8 cellular contexts compared by ENCODE assay signal in genomic region chr16:21503574-21503920, GRCh38.
DNase-seq lines count a peak whose midpoint lies in the region; ATAC-seq and TF ChIP-seq lines count a peak whose summit lies in the region.
"Not testable (repeated sequence)": the region's sequence is repeated elsewhere in the genome, so short reads cannot be mapped to it uniquely, and the experiment has no call there.

No MANE protein-coding gene starts in this region.

- H3K4me1 ChIP-seq in OCI-LY1 (ENCODE audit: insufficient read depth, low read length, severe bottlenecking), result peaks cover 43% of the 10 kb centered on the region

- H3K27ac Mint-ChIP-seq in activated CD4-positive, alpha-beta T cell treated with anti-CD3 and anti-CD28 coated beads for 36 hours, result peak overlapping the region; percentile 55
- H3K27ac Mint-ChIP-seq in activated naive CD4-positive, alpha-beta T cell treated with anti-CD3 and anti-CD28 coated beads for 36 hours, result peak overlapping the region; percentile 87
- H3K27ac Mint-ChIP-seq in effector memory CD8-positive, alpha-beta T cell, result peak overlapping the region; percentile 88 to 95
- not testable (repeated sequence) for H3K27ac Mint-ChIP-seq in progenitor cell of endocrine pancreas

- H3K9me2 ChIP-seq in OCI-LY1 (ENCODE audit: low read depth, low read length), result not testable (repeated sequence)

- H3K27me3 Mint-ChIP-seq in activated CD4-positive, alpha-beta T cell treated with anti-CD3 and anti-CD28 coated beads for 36 hours; activated naive CD4-positive, alpha-beta T cell treated with anti-CD3 and anti-CD28 coated beads for 36 hours (ENCODE audit: low read depth); effector memory CD8-positive, alpha-beta T cell; progenitor cell of endocrine pancreas: not testable (repeated sequence)

- in situ Hi-C loops in Caki2 (cut with HindIII; ENCODE audit: low pct_unique_long_range_greater_than_20kb, low sequenced_read_pairs), result not testable (repeated sequence)

- H3K4me3 ChIP-seq in OCI-LY1 (ENCODE audit: low read depth, low read length, poor library complexity, severe bottlenecking), result not testable (repeated sequence)

- peaks cover 20% of the 10 kb centered on the region for H3K79me2 ChIP-seq in OCI-LY1 (ENCODE audit: insufficient read depth, low read length)

- not testable (repeated sequence) for ATAC-seq in activated CD4-positive, alpha-beta T cell treated with anti-CD3 and anti-CD28 coated beads for 36 hours; effector memory CD8-positive, alpha-beta T cell (replicated peaks)

- CTCF ChIA-PET in activated CD4-positive, alpha-beta T cell treated with anti-CD3 and anti-CD28 coated beads for 36 hours (lab: Charles Lee), result not testable (repeated sequence)
- CTCF ChIA-PET in activated naive CD4-positive, alpha-beta T cell treated with anti-CD3 and anti-CD28 coated beads for 36 hours (lab: Charles Lee), result interaction anchor here (0.6 kb wide), 1 partner anchor 849 kb away, joined by 3 read pairs; no protein-coding TSS in a partner anchor

- H3K27me3 ChIP-seq in OCI-LY1 (ENCODE audit: insufficient read depth, low read length), result not testable (repeated sequence)

- not testable (repeated sequence) for H3K9me3 ChIP-seq in OCI-LY1 (ENCODE audit: low read length)

- not testable (repeated sequence) for TF ChIP-seq CTCF in OCI-LY1 (IDR thresholded peaks at IDR 0.05; ENCODE audit: low read length); progenitor cell of endocrine pancreas (IDR thresholded peaks at IDR 0.05; ENCODE audit: unreplicated experiment)

- DNase-seq in Caki2 (ENCODE audit: low read depth), result peak; percentile 75
- peak; percentile 4 for DNase-seq in activated CD4-positive, alpha-beta T cell treated with anti-CD3 and anti-CD28 coated beads for 36 hours
- DNase-seq in activated naive CD4-positive, alpha-beta T cell treated with anti-CD3 and anti-CD28 coated beads for 36 hours, result not testable (repeated sequence)
- peak in 2 of 3 experiments; percentile 0 to 2 for DNase-seq in effector memory CD8-positive, alpha-beta T cell
- peak; percentile 47 for DNase-seq in mesenteric fat pad (ENCODE audit: low spot score)
- peak; percentile 8 for DNase-seq in progenitor cell of endocrine pancreas (ENCODE audit: low spot score, unreplicated experiment)
- peak; percentile 40 for DNase-seq in ureter (ENCODE audit: low spot score)

- not testable (repeated sequence) for H3K4me2 ChIP-seq in OCI-LY1 (ENCODE audit: low read length)

- not testable (repeated sequence) for H4K20me1 ChIP-seq in OCI-LY1 (ENCODE audit: insufficient read depth, low read length)

- H3K9ac ChIP-seq in OCI-LY1 (ENCODE audit: low read length), result not testable (repeated sequence)

- not testable (repeated sequence) for H3K4me3 Mint-ChIP-seq in activated CD4-positive, alpha-beta T cell treated with anti-CD3 and anti-CD28 coated beads for 36 hours
- peak overlapping the region; percentile 27 for H3K4me3 Mint-ChIP-seq in activated naive CD4-positive, alpha-beta T cell treated with anti-CD3 and anti-CD28 coated beads for 36 hours
- peak overlapping the region; percentile 35 to 93 for H3K4me3 Mint-ChIP-seq in effector memory CD8-positive, alpha-beta T cell
- peak overlapping the region; percentile 87 for H3K4me3 Mint-ChIP-seq in progenitor cell of endocrine pancreas (ENCODE audit: low read depth)

- peaks cover 35% of the 10 kb centered on the region for H3K36me3 Mint-ChIP-seq in activated CD4-positive, alpha-beta T cell treated with anti-CD3 and anti-CD28 coated beads for 36 hours (ENCODE audit: low read depth)
- peaks cover 18% of the 10 kb centered on the region for H3K36me3 Mint-ChIP-seq in activated naive CD4-positive, alpha-beta T cell treated with anti-CD3 and anti-CD28 coated beads for 36 hours (ENCODE audit: low read depth)
- peaks cover 54% of the 10 kb centered on the region for H3K36me3 Mint-ChIP-seq in effector memory CD8-positive, alpha-beta T cell (ENCODE audit: insufficient read depth)
- not testable (repeated sequence) for H3K36me3 Mint-ChIP-seq in progenitor cell of endocrine pancreas (ENCODE audit: insufficient read depth)

- H3K4me1 Mint-ChIP-seq in activated CD4-positive, alpha-beta T cell treated with anti-CD3 and anti-CD28 coated beads for 36 hours, result peaks cover 37% of the 10 kb centered on the region
- H3K4me1 Mint-ChIP-seq in activated naive CD4-positive, alpha-beta T cell treated with anti-CD3 and anti-CD28 coated beads for 36 hours (ENCODE audit: low read depth), result peaks cover 34% of the 10 kb centered on the region
- peaks cover 22 to 29% of the 10 kb centered on the region in 2 donors for H3K4me1 Mint-ChIP-seq in effector memory CD8-positive, alpha-beta T cell (ENCODE audit: low read depth in 2 of 2)
- H3K4me1 Mint-ChIP-seq in progenitor cell of endocrine pancreas (ENCODE audit: low read depth), result peaks cover 20% of the 10 kb centered on the region

- not testable (repeated sequence) for H2AFZ ChIP-seq in OCI-LY1 (ENCODE audit: low read length)

- not testable (repeated sequence) for H3F3A ChIP-seq in OCI-LY1 (ENCODE audit: insufficient read depth, low read length)

- peak overlapping the region; percentile 8 for H3K27ac ChIP-seq in OCI-LY1 (ENCODE audit: low read depth, low read length, poor library complexity, severe bottlenecking)

- H3K9me3 Mint-ChIP-seq in activated CD4-positive, alpha-beta T cell treated with anti-CD3 and anti-CD28 coated beads for 36 hours (ENCODE audit: low read depth); activated naive CD4-positive, alpha-beta T cell treated with anti-CD3 and anti-CD28 coated beads for 36 hours; effector memory CD8-positive, alpha-beta T cell; progenitor cell of endocrine pancreas (ENCODE audit: low read depth): not testable (repeated sequence)

- H3K36me3 ChIP-seq in OCI-LY1 (ENCODE audit: insufficient read depth, low read length), result peaks cover 12% of the 10 kb centered on the region; the same call in 1 of the 2 replicates

- intact Hi-C loops in activated CD4-positive, alpha-beta T cell treated with anti-CD3 and anti-CD28 coated beads for 36 hours (cut with DNase I, micrococcal nuclease), result loop anchor here (5.0 to 10.0 kb wide), 6 partner anchors 51 to 871 kb away; partner anchors contain the start of genes CDR2 (in 1 of the 2), ERI2 (in 1 of the 2), METTL9 (in 1 of the 2) and POLR3E (in 1 of the 2)
- intact Hi-C loops in activated naive CD4-positive, alpha-beta T cell treated with anti-CD3 and anti-CD28 coated beads for 36 hours (cut with micrococcal nuclease), result not testable (repeated sequence)

- POLR2A ChIA-PET in activated CD4-positive, alpha-beta T cell treated with anti-CD3 and anti-CD28 coated beads for 36 hours (lab: Charles Lee), result interaction anchor here (0.7 kb wide), 1 partner anchor 16 kb away, joined by 3 read pairs; no protein-coding TSS in a partner anchor
